ENCODE assay signal across 3 cellular contexts in genomic region chr10:114140827-114141226, GRCh38. TPM values are rescaled to one million over a fixed set of nuclear protein-coding genes. Genes with fewer than 3 reads are reported as not detected.
"Had no signal": no experiment of that assay in that cellular context is flagged by ENCODE, and none has a peak within 500 bp of the region (broad histone marks: within the 10 kb centered on the region; RNA-seq: fewer than 3 reads in every experiment).

No MANE protein-coding gene starts in this region.

RNA-seq across cellular contexts. Expression of gene TDRD1, which starts 38.3 kb away (rescaled TPM):
- total RNA-seq: GM23248, H4, HFFc6 had no signal
